Comparison of ENCODE assay signal across 13 cellular contexts in the genomic region with DNA sequence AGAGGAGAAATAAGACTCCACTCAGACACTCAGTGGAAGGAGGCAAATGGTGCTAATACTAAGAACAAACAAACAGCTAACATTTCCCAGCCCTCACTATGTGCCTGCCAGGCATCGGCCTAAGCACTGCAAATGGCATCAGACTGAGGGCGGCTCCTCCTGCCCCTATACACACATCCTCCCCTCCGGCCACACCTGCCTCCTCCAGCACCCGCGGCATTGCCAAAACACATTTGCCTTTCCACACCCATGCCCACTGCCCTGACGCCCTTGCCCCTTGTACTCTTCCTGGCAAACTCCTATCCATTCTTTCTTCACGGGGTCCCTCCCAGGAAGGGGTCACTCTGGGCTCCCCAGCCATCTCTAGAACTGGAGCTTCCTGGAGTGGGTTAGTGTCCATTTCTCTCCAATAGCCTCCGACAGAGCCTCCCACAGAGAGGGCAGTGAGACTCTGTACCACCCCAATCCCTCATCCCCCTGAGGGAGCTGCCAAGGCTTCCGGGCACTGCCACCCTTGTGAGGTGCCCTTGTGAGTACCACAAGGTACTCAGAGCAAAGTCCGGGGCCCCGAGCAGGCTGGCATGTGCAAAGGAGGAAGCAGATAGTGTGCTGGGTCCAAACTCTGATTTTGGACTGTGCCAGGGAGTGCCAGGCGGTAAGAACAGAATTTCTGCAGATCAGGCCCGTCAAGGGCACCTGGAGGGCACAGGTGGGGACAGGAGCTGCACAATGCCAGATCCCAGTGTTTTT. TPM values are rescaled to one million over a fixed set of nuclear protein-coding genes. Genes with fewer than 3 reads are reported as not detected.
DNase-seq lines count a peak whose midpoint lies in the region; ATAC-seq, FAIRE-seq and TF ChIP-seq lines count a peak whose summit lies in the region.
"Had no signal": no experiment of that assay in that cellular context is flagged by ENCODE, and none has a peak within 500 bp of the region (broad histone marks: within the 10 kb centered on the region; RNA-seq: fewer than 3 reads in every experiment).

No MANE protein-coding gene starts in this region.

- CTCF ChIA-PET in WTC11 (lab: Charles Lee) (interaction anchor here (0.6 to 2.0 kb wide), 6 partner anchors 18 to 427 kb away, joined by 3 to 11 read pairs (median 4); a partner anchor contains a TSS), HepG2 (lab: Yijun Ruan, JAX; ENCODE audit: low intra/inter-chr PET ratio, low total read pairs) (no interaction called here)

- H3K27ac ChIP-seq in HepG2 (ENCODE audit: extremely low read length, insufficient read depth, low read length): no peak overlapping the region
- H3K27ac ChIP-seq: ascending aorta had no signal

- no peak overlapping the region for H2AFZ ChIP-seq in HepG2 (ENCODE audit: low read length)

- TF ChIP-seq CTCF in WTC11 (IDR thresholded peaks at IDR 0.05) (no peak), HepG2 (CRISPR knock-in tag; IDR thresholded peaks at IDR 0.05) (no peak)

- H4K20me1 ChIP-seq in HepG2 (ENCODE audit: insufficient read depth, low read length): no peaks in the 10 kb centered on the region

- ATAC-seq in WTC11 (no peak), HepG2 (no peak), GM21825 (IDR thresholded peaks at IDR 0.05; ENCODE audit: unreplicated experiment) (no peak)
- ATAC-seq in stimulated activated naive B cell treated with anti-CD40 and anti-IgM and Interleukin-4, amounts not matched to agents 10 μg/mL and 1 μg/mL and 100 μg/mL, for 72 hours (replicated peaks): no peak

- no peak overlapping the region for H3K4me3 ChIP-seq in HepG2 (replicated peaks in 1 of 3; ENCODE audit: insufficient read depth in 1 of 3, low read depth in 2 of 3, low read length in 3 of 3)

- H3K4me2 ChIP-seq in HepG2 (ENCODE audit: low read depth, low read length): no peak overlapping the region

- H3K4me1 ChIP-seq in HepG2 (ENCODE audit: insufficient read depth, low read length): peaks cover 16% of the 10 kb centered on the region

- no peak for FAIRE-seq in HepG2 (lab: Jason Lieb, UNC)
- FAIRE-seq: GM18507 had no signal

- H3K9me3 Mint-ChIP-seq in WTC11: peaks cover 9% of the 10 kb centered on the region; the same call in 1 of the 2 replicates
- peaks cover 3 to 5% of the 10 kb centered on the region in 2 donors for H3K9me3 Mint-ChIP-seq in stimulated activated naive B cell treated with anti-CD40 and anti-IgM and Interleukin-4, amounts not matched to agents 10 μg/mL and 1 μg/mL and 100 μg/mL, for 72 hours

- POLR2A ChIA-PET in WTC11 (lab: Charles Lee) (no interaction called here), HepG2 (lab: Yijun Ruan, JAX) (no interaction called here)

- TF ChIP-seq POLR2A in HepG2 (IDR thresholded peaks at IDR 0.05; ENCODE audit: insufficient read depth in 1 of 2, low read depth in 2 of 2, low read length in 2 of 2): no peak

- 0 out of 5 replicates have a peak, but pooled peaks cover 0 to 2% of the 10 kb centered on the region in 2 experiments for H3K36me3 ChIP-seq in HepG2 (replicated peaks in 1 of 2; ENCODE audit: control insufficient read depth in 1 of 2, insufficient read depth in 2 of 2, low read length in 2 of 2)

- H3K9ac ChIP-seq in HepG2 (ENCODE audit: insufficient read depth, low read depth, low read length): no peak overlapping the region

- peaks cover 6% of the 10 kb centered on the region for H3K4me1 Mint-ChIP-seq in WTC11
- H3K4me1 Mint-ChIP-seq in stimulated activated naive B cell treated with anti-CD40 and anti-IgM and Interleukin-4, amounts not matched to agents 10 μg/mL and 1 μg/mL and 100 μg/mL, for 72 hours: peaks cover 7 to 13% of the 10 kb centered on the region in 2 donors

- 97% methylated on average over 13 of the region's 13 CpGs for WGBS in HepG2 (ENCODE audit: low lambda C conversion rate)

- peaks cover 3% of the 10 kb centered on the region; the same call in 1 of the 2 replicates for H3K36me3 Mint-ChIP-seq in WTC11
- H3K36me3 Mint-ChIP-seq in stimulated activated naive B cell treated with anti-CD40 and anti-IgM and Interleukin-4, amounts not matched to agents 10 μg/mL and 1 μg/mL and 100 μg/mL, for 72 hours: peaks cover 1 to 21% of the 10 kb centered on the region in 2 donors

- BruUV-seq in HepG2 (replicated peaks; lab: Mats Ljungman, UMichigan): no TSS peak

- H3K9me3 ChIP-seq in HepG2 (ENCODE audit: low read length): no peaks in the 10 kb centered on the region
- H3K9me3 ChIP-seq: ascending aorta had no signal

- H3K4me3 Mint-ChIP-seq in WTC11: peak overlapping the region; percentile 60
- H3K4me3 Mint-ChIP-seq in stimulated activated naive B cell treated with anti-CD40 and anti-IgM and Interleukin-4, amounts not matched to agents 10 μg/mL and 1 μg/mL and 100 μg/mL, for 72 hours: peak overlapping the region; percentile 48 to 84

- no peak overlapping the region for H3K27ac Mint-ChIP-seq in WTC11
- no peak overlapping the region for H3K27ac Mint-ChIP-seq in stimulated activated naive B cell treated with anti-CD40 and anti-IgM and Interleukin-4, amounts not matched to agents 10 μg/mL and 1 μg/mL and 100 μg/mL, for 72 hours

- no peaks in the 10 kb centered on the region for H3K27me3 ChIP-seq in HepG2 (ENCODE audit: control insufficient read depth in 1 of 2, insufficient read depth in 2 of 2, low read length in 2 of 2)
- H3K27me3 ChIP-seq: ascending aorta had no signal

- in situ Hi-C loops in HepG2 (cut with HindIII; ENCODE audit: extremely low pct_ligation_motif_present, low pct_unique_long_range_greater_than_20kb): no loop called here

- peak; percentile 55 for DNase-seq in activated effector memory CD4-positive, alpha-beta T cell treated with anti-CD3 and anti-CD28 coated beads, Interleukin-2, amount 50 U/mL, for 16 hours
- DNase-seq in activated effector memory CD4-positive, alpha-beta T cell treated with Interleukin-2 at 50 U/mL for 16 hours: no peak
- no peak for DNase-seq in WTC11 (ENCODE audit: low spot score)
- DNase-seq in HepG2 (ENCODE audit: low spot score): no peak
- DNase-seq in stimulated activated naive B cell treated with anti-CD40 and anti-IgM and Interleukin-4, amounts not matched to agents 10 μg/mL and 1 μg/mL and 100 μg/mL, for 72 hours: no peak
- DNase-seq in GM19238 (ENCODE audit: insufficient read length, low spot score): no peak
- no peak for DNase-seq in stimulated activated CD4-positive, alpha-beta T cell treated with anti-CD3 and anti-CD28 coated beads, Interleukin-4, amount 100 ng/mL, for 1 hour
- DNase-seq: GDM1, NCI-H1105 treated with DMSO at 0.1 percent for 48 hours, NCI-H446 treated with DMSO at 0.1 percent for 48 hours had no signal

- no peak for TF ChIP-seq RAD21 in HepG2 (CRISPR knock-in tag; IDR thresholded peaks at IDR 0.05)

- TF ChIP-seq EP300 in HepG2 (IDR thresholded peaks at IDR 0.05; ENCODE audit: low read depth in 2 of 2, low read length in 2 of 2) (no peak), HepG2 (CRISPR knock-in tag; IDR thresholded peaks at IDR 0.05; ENCODE audit: borderline replicate concordance) (no peak)

- no peaks in the 10 kb centered on the region for H3K79me2 ChIP-seq in HepG2 (ENCODE audit: insufficient read depth, low read length)

- intact Hi-C loops in HepG2 (cut with micrococcal nuclease; ENCODE audit: unreplicated experiment): no loop called here

- H3K27me3 Mint-ChIP-seq in WTC11 (ENCODE audit: low read depth): peaks cover 38% of the 10 kb centered on the region
- peaks cover 14 to 22% of the 10 kb centered on the region in 2 donors for H3K27me3 Mint-ChIP-seq in stimulated activated naive B cell treated with anti-CD40 and anti-IgM and Interleukin-4, amounts not matched to agents 10 μg/mL and 1 μg/mL and 100 μg/mL, for 72 hours

RNA-seq across cellular contexts. Expression of a gene that starts 1.0 kb away (rescaled TPM):
- 1.3 to 1.5 TPM (median 1.5 TPM) in 3 replicates for total RNA-seq in WTC11 (2021)
- total RNA-seq in HepG2 (2016; rRNA removed; fragmentation: Illumina TruSeq; extraction: Trizol): 0.15 and 1.00 TPM in 2 replicates
- 0.18 TPM in 1 of 2 replicates, not detected in the other for total RNA-seq in HepG2 (2016; cell fraction: cytosol; rRNA removed; fragmentation: Illumina TruSeq; extraction: Trizol; ENCODE audit: low read depth)
- total RNA-seq in HepG2 (2016; cell fraction: insoluble cytoplasmic fraction; rRNA removed; fragmentation: Illumina TruSeq; extraction: Trizol): 0.21 and 0.71 TPM in 2 replicates
- total RNA-seq in HepG2 (2016; cell fraction: membrane; rRNA removed; fragmentation: Illumina TruSeq; extraction: Trizol): 0.28 and 0.46 TPM in 2 replicates
- 1.7 TPM in 2 replicates for total RNA-seq in HepG2 (2016; cell fraction: nucleus; rRNA removed; fragmentation: Illumina TruSeq; extraction: Trizol)
- 0.58 and 1.0 TPM in 2 replicates for polyA plus RNA-seq in HepG2 (2011; rRNA removed)
- 0.22 and 0.24 TPM in 2 replicates for polyA plus RNA-seq in HepG2 (2011; cell fraction: cytosol; rRNA removed)
- polyA plus RNA-seq in HepG2 (2011; cell fraction: nucleus; rRNA removed): 4.2 and 5.2 TPM in 2 replicates
- 0.45 and 0.56 TPM in 2 replicates for polyA plus RNA-seq in HepG2 (2012)
- 0.25 and 0.31 TPM in 2 replicates for polyA plus RNA-seq in HepG2 (2016; cell fraction: cytosol; fragmentation: Illumina TruSeq; extraction: Trizol; ENCODE audit: low read depth)
- polyA plus RNA-seq in HepG2 (2016; cell fraction: insoluble cytoplasmic fraction; fragmentation: Illumina TruSeq; extraction: Trizol; ENCODE audit: low read depth): 0.17 and 0.23 TPM in 2 replicates
- 0.11 and 0.15 TPM in 2 replicates for polyA plus RNA-seq in HepG2 (2016; cell fraction: membrane; fragmentation: Illumina TruSeq; extraction: Trizol; ENCODE audit: low read depth)
- polyA plus RNA-seq in HepG2 (2016; cell fraction: nucleus; fragmentation: Illumina TruSeq; extraction: Trizol; ENCODE audit: insufficient read depth, low read depth): 4.0 and 5.6 TPM in 2 replicates
- 0.34 and 1.1 TPM in 2 replicates for polyA minus RNA-seq in HepG2 (2011; rRNA and poly(A)+ RNA removed; ENCODE audit: low replicate concordance)
- polyA minus RNA-seq in HepG2 (2011; cell fraction: cytosol; rRNA and poly(A)+ RNA removed): not detected in 2 replicates
- polyA minus RNA-seq in HepG2 (2011; cell fraction: nucleus; rRNA and poly(A)+ RNA removed): 0.99 and 1.0 TPM in 2 replicates

RNA-seq across cellular contexts. Expression of a gene that starts 24.3 kb away (rescaled TPM):
- total RNA-seq in WTC11 (2021) (43.4 to 51.6 TPM (median 50.6 TPM) in 3 replicates), HepG2 (2016; rRNA removed; fragmentation: Illumina TruSeq; extraction: Trizol) (75.6 and 91.8 TPM in 2 replicates)
- 27.2 and 29.3 TPM in 2 replicates for total RNA-seq in HepG2 (2016; cell fraction: cytosol; rRNA removed; fragmentation: Illumina TruSeq; extraction: Trizol; ENCODE audit: low read depth)
- 75.1 and 91.3 TPM in 2 replicates for total RNA-seq in HepG2 (2016; cell fraction: insoluble cytoplasmic fraction; rRNA removed; fragmentation: Illumina TruSeq; extraction: Trizol)
- total RNA-seq in HepG2 (2016; cell fraction: membrane; rRNA removed; fragmentation: Illumina TruSeq; extraction: Trizol): 38.5 and 45.3 TPM in 2 replicates
- 31.9 and 40.6 TPM in 2 replicates for total RNA-seq in HepG2 (2016; cell fraction: nucleus; rRNA removed; fragmentation: Illumina TruSeq; extraction: Trizol)
- 40.8 and 45.2 TPM in 2 replicates for polyA plus RNA-seq in HepG2 (2011; rRNA removed)
- polyA plus RNA-seq in HepG2 (2011; cell fraction: cytosol; rRNA removed): 42.0 and 59.5 TPM in 2 replicates
- 20.7 and 23.1 TPM in 2 replicates for polyA plus RNA-seq in HepG2 (2011; cell fraction: nucleus; rRNA removed)
- polyA plus RNA-seq in HepG2 (2012): 23.2 and 37.3 TPM in 2 replicates
- polyA plus RNA-seq in HepG2 (2016; cell fraction: cytosol; fragmentation: Illumina TruSeq; extraction: Trizol; ENCODE audit: low read depth): 30.5 and 33.1 TPM in 2 replicates
- polyA plus RNA-seq in HepG2 (2016; cell fraction: insoluble cytoplasmic fraction; fragmentation: Illumina TruSeq; extraction: Trizol; ENCODE audit: low read depth): 96.1 and 104 TPM in 2 replicates
- 33.3 and 38.2 TPM in 2 replicates for polyA plus RNA-seq in HepG2 (2016; cell fraction: membrane; fragmentation: Illumina TruSeq; extraction: Trizol; ENCODE audit: low read depth)
- 46.3 and 53.6 TPM in 2 replicates for polyA plus RNA-seq in HepG2 (2016; cell fraction: nucleus; fragmentation: Illumina TruSeq; extraction: Trizol; ENCODE audit: insufficient read depth, low read depth)
- 57.1 and 74.2 TPM in 2 replicates for polyA minus RNA-seq in HepG2 (2011; rRNA and poly(A)+ RNA removed; ENCODE audit: low replicate concordance)
- polyA minus RNA-seq in HepG2 (2011; cell fraction: cytosol; rRNA and poly(A)+ RNA removed): 23.5 and 26.5 TPM in 2 replicates
- 13.2 and 15.2 TPM in 2 replicates for polyA minus RNA-seq in HepG2 (2011; cell fraction: nucleus; rRNA and poly(A)+ RNA removed)

RNA-seq across cellular contexts. Expression of a gene that starts 24.5 kb away (rescaled TPM):
- total RNA-seq in WTC11 (2021) (12.8 to 14.2 TPM (median 14.1 TPM) in 3 replicates), HepG2 (2016; rRNA removed; fragmentation: Illumina TruSeq; extraction: Trizol) (8.5 and 18.9 TPM in 2 replicates)
- total RNA-seq in HepG2 (2016; cell fraction: cytosol; rRNA removed; fragmentation: Illumina TruSeq; extraction: Trizol; ENCODE audit: low read depth): 4.6 and 5.7 TPM in 2 replicates
- 9.7 and 20.6 TPM in 2 replicates for total RNA-seq in HepG2 (2016; cell fraction: insoluble cytoplasmic fraction; rRNA removed; fragmentation: Illumina TruSeq; extraction: Trizol)
- total RNA-seq in HepG2 (2016; cell fraction: membrane; rRNA removed; fragmentation: Illumina TruSeq; extraction: Trizol): 8.2 and 8.3 TPM in 2 replicates
- 17.2 and 20.6 TPM in 2 replicates for total RNA-seq in HepG2 (2016; cell fraction: nucleus; rRNA removed; fragmentation: Illumina TruSeq; extraction: Trizol)
- polyA plus RNA-seq in HepG2 (2011; rRNA removed): 15.4 and 24.4 TPM in 2 replicates
- polyA plus RNA-seq in HepG2 (2011; cell fraction: cytosol; rRNA removed): 15.0 and 19.6 TPM in 2 replicates
- 21.9 and 23.2 TPM in 2 replicates for polyA plus RNA-seq in HepG2 (2011; cell fraction: nucleus; rRNA removed)
- 8.6 and 10.0 TPM in 2 replicates for polyA plus RNA-seq in HepG2 (2012)
- 4.3 and 5.7 TPM in 2 replicates for polyA plus RNA-seq in HepG2 (2016; cell fraction: cytosol; fragmentation: Illumina TruSeq; extraction: Trizol; ENCODE audit: low read depth)
- 8.0 and 11.5 TPM in 2 replicates for polyA plus RNA-seq in HepG2 (2016; cell fraction: insoluble cytoplasmic fraction; fragmentation: Illumina TruSeq; extraction: Trizol; ENCODE audit: low read depth)
- polyA plus RNA-seq in HepG2 (2016; cell fraction: membrane; fragmentation: Illumina TruSeq; extraction: Trizol; ENCODE audit: low read depth): 6.1 and 8.5 TPM in 2 replicates
- polyA plus RNA-seq in HepG2 (2016; cell fraction: nucleus; fragmentation: Illumina TruSeq; extraction: Trizol; ENCODE audit: insufficient read depth, low read depth): 41.6 and 41.9 TPM in 2 replicates
- polyA minus RNA-seq in HepG2 (2011; rRNA and poly(A)+ RNA removed; ENCODE audit: low replicate concordance): 17.2 and 31.0 TPM in 2 replicates
- polyA minus RNA-seq in HepG2 (2011; cell fraction: cytosol; rRNA and poly(A)+ RNA removed): 7.4 and 8.9 TPM in 2 replicates
- polyA minus RNA-seq in HepG2 (2011; cell fraction: nucleus; rRNA and poly(A)+ RNA removed): 9.9 and 11.1 TPM in 2 replicates

RNA-seq across cellular contexts. Expression of a gene that starts 36.0 kb away (rescaled TPM):
- total RNA-seq in WTC11 (2021): 40.9 to 54.6 TPM (median 43.0 TPM) in 3 replicates
- 59.2 and 63.3 TPM in 2 replicates for total RNA-seq in HepG2 (2016; rRNA removed; fragmentation: Illumina TruSeq; extraction: Trizol)
- total RNA-seq in HepG2 (2016; cell fraction: cytosol; rRNA removed; fragmentation: Illumina TruSeq; extraction: Trizol; ENCODE audit: low read depth): 13.9 and 15.0 TPM in 2 replicates
- total RNA-seq in HepG2 (2016; cell fraction: insoluble cytoplasmic fraction; rRNA removed; fragmentation: Illumina TruSeq; extraction: Trizol): 60.4 and 64.9 TPM in 2 replicates
- total RNA-seq in HepG2 (2016; cell fraction: membrane; rRNA removed; fragmentation: Illumina TruSeq; extraction: Trizol): 28.3 and 30.7 TPM in 2 replicates
- 33.6 and 42.6 TPM in 2 replicates for total RNA-seq in HepG2 (2016; cell fraction: nucleus; rRNA removed; fragmentation: Illumina TruSeq; extraction: Trizol)
- polyA plus RNA-seq in HepG2 (2011; rRNA removed): 26.9 and 28.1 TPM in 2 replicates
- polyA plus RNA-seq in HepG2 (2011; cell fraction: cytosol; rRNA removed): 30.3 and 30.6 TPM in 2 replicates
- 14.7 TPM in 2 replicates for polyA plus RNA-seq in HepG2 (2011; cell fraction: nucleus; rRNA removed)
- 25.4 and 26.7 TPM in 2 replicates for polyA plus RNA-seq in HepG2 (2012)
- polyA plus RNA-seq in HepG2 (2016; cell fraction: cytosol; fragmentation: Illumina TruSeq; extraction: Trizol; ENCODE audit: low read depth): 13.0 and 14.1 TPM in 2 replicates
- polyA plus RNA-seq in HepG2 (2016; cell fraction: insoluble cytoplasmic fraction; fragmentation: Illumina TruSeq; extraction: Trizol; ENCODE audit: low read depth): 66.0 and 67.8 TPM in 2 replicates
- polyA plus RNA-seq in HepG2 (2016; cell fraction: membrane; fragmentation: Illumina TruSeq; extraction: Trizol; ENCODE audit: low read depth): 18.8 and 20.4 TPM in 2 replicates
- 58.4 and 65.8 TPM in 2 replicates for polyA plus RNA-seq in HepG2 (2016; cell fraction: nucleus; fragmentation: Illumina TruSeq; extraction: Trizol; ENCODE audit: insufficient read depth, low read depth)
- polyA minus RNA-seq in HepG2 (2011; rRNA and poly(A)+ RNA removed; ENCODE audit: low replicate concordance): 24.1 and 67.1 TPM in 2 replicates
- 7.8 TPM in 2 replicates for polyA minus RNA-seq in HepG2 (2011; cell fraction: cytosol; rRNA and poly(A)+ RNA removed)
- 16.9 and 21.1 TPM in 2 replicates for polyA minus RNA-seq in HepG2 (2011; cell fraction: nucleus; rRNA and poly(A)+ RNA removed)

RNA-seq across cellular contexts. Expression of a gene that starts 36.3 kb away (rescaled TPM):
- total RNA-seq in WTC11 (2021): 46.5 to 53.5 TPM (median 48.6 TPM) in 3 replicates
- total RNA-seq in HepG2 (2016; rRNA removed; fragmentation: Illumina TruSeq; extraction: Trizol): 22.1 and 61.3 TPM in 2 replicates
- total RNA-seq in HepG2 (2016; cell fraction: cytosol; rRNA removed; fragmentation: Illumina TruSeq; extraction: Trizol; ENCODE audit: low read depth): 10.9 and 11.1 TPM in 2 replicates
- total RNA-seq in HepG2 (2016; cell fraction: insoluble cytoplasmic fraction; rRNA removed; fragmentation: Illumina TruSeq; extraction: Trizol): 19.7 and 63.8 TPM in 2 replicates
- total RNA-seq in HepG2 (2016; cell fraction: membrane; rRNA removed; fragmentation: Illumina TruSeq; extraction: Trizol): 9.9 and 11.1 TPM in 2 replicates
- 63.2 and 69.4 TPM in 2 replicates for total RNA-seq in HepG2 (2016; cell fraction: nucleus; rRNA removed; fragmentation: Illumina TruSeq; extraction: Trizol)
- 38.0 and 41.8 TPM in 2 replicates for polyA plus RNA-seq in HepG2 (2011; rRNA removed)
- 25.5 and 33.1 TPM in 2 replicates for polyA plus RNA-seq in HepG2 (2011; cell fraction: cytosol; rRNA removed)
- 95.2 and 109 TPM in 2 replicates for polyA plus RNA-seq in HepG2 (2011; cell fraction: nucleus; rRNA removed)
- 43.3 and 52.6 TPM in 2 replicates for polyA plus RNA-seq in HepG2 (2012)
- polyA plus RNA-seq in HepG2 (2016; cell fraction: cytosol; fragmentation: Illumina TruSeq; extraction: Trizol; ENCODE audit: low read depth): 2.6 and 3.2 TPM in 2 replicates
- polyA plus RNA-seq in HepG2 (2016; cell fraction: insoluble cytoplasmic fraction; fragmentation: Illumina TruSeq; extraction: Trizol; ENCODE audit: low read depth): 16.4 and 18.7 TPM in 2 replicates
- 3.9 and 5.8 TPM in 2 replicates for polyA plus RNA-seq in HepG2 (2016; cell fraction: membrane; fragmentation: Illumina TruSeq; extraction: Trizol; ENCODE audit: low read depth)
- polyA plus RNA-seq in HepG2 (2016; cell fraction: nucleus; fragmentation: Illumina TruSeq; extraction: Trizol; ENCODE audit: insufficient read depth, low read depth): 85.8 and 96.2 TPM in 2 replicates
- 58.6 and 79.4 TPM in 2 replicates for polyA minus RNA-seq in HepG2 (2011; rRNA and poly(A)+ RNA removed; ENCODE audit: low replicate concordance)
- polyA minus RNA-seq in HepG2 (2011; cell fraction: cytosol; rRNA and poly(A)+ RNA removed): 32.4 and 33.9 TPM in 2 replicates
- 40.7 and 45.0 TPM in 2 replicates for polyA minus RNA-seq in HepG2 (2011; cell fraction: nucleus; rRNA and poly(A)+ RNA removed)
